17 cellular contexts compared by ENCODE assay signal in genomic region chr6:138544521-138544920, GRCh38. TPM values are rescaled to one million over a fixed set of nuclear protein-coding genes. Genes with fewer than 3 reads are reported as not detected.
DNase-seq lines count a peak whose midpoint lies in the region; ATAC-seq and TF ChIP-seq lines count a peak whose summit lies in the region.
"Had no signal": no experiment of that assay in that cellular context is flagged by ENCODE, and none has a peak within 500 bp of the region (broad histone marks: within the 10 kb centered on the region; RNA-seq: fewer than 3 reads in every experiment).

No MANE protein-coding gene starts in this region.

- ATAC-seq in right cardiac atrium, result no peak
- ATAC-seq in Right ventricle myocardium inferior, result no peak
- peak; percentile 3 for ATAC-seq in upper lobe of right lung
- no peak for ATAC-seq in activated naive CD4-positive, alpha-beta T cell treated with anti-CD3 and anti-CD28 coated beads, Interleukin-2, amount 50 U/mL, for 72 hours
- ATAC-seq in PC-3, result no peak
- ATAC-seq: GM12878; natural killer cell; stimulated activated naive B cell treated with anti-CD40 and anti-IgM and Interleukin-4, amounts not matched to agents 10 μg/mL and 1 μg/mL and 100 μg/mL, for 72 hours had no signal

- no peak for TF ChIP-seq POLR2A in erythroblast (IDR thresholded peaks at IDR 0.05; ENCODE audit: low read length)

- CTCF ChIA-PET in PC-3 (lab: Charles Lee), result no interaction called here

- TF ChIP-seq CTCF in endothelial cell (IDR thresholded peaks at IDR 0.05; ENCODE audit: unreplicated experiment) (no peak), neural crest cell (conservative IDR thresholded peaks at IDR 0.05) (no peak), upper lobe of right lung (IDR thresholded peaks at IDR 0.05) (no peak), PC-3 (conservative IDR thresholded peaks at IDR 0.05; ENCODE audit: low read depth, low read length) (no peak)

- peaks cover 1% of the 10 kb centered on the region for H3K4me1 ChIP-seq in right cardiac atrium (ENCODE audit: control insufficient read depth, insufficient read depth, low read length)
- H3K4me1 ChIP-seq in upper lobe of right lung, result peaks cover 46% of the 10 kb centered on the region
- H3K4me1 ChIP-seq in PC-3 (ENCODE audit: insufficient read depth, low read length), result peaks cover 3% of the 10 kb centered on the region; the same call in 1 of the 2 replicates

- H3K36me3 Mint-ChIP-seq in endothelial cell (ENCODE audit: low read depth, unreplicated experiment) (peaks cover 5% of the 10 kb centered on the region), neural crest cell (ENCODE audit: low read depth) (no peaks in the 10 kb centered on the region)
- no peaks in the 10 kb centered on the region for H3K36me3 Mint-ChIP-seq in activated naive CD4-positive, alpha-beta T cell treated with anti-CD3 and anti-CD28 coated beads, Interleukin-2, amount 50 U/mL, for 72 hours
- H3K36me3 Mint-ChIP-seq: activated naive CD8-positive, alpha-beta T cell treated with anti-CD3 and anti-CD28 coated beads, Interleukin-2, amount 10 ng/mL, durations not matched to agents 7 days and 5 days; natural killer cell; stimulated activated naive B cell treated with anti-CD40 and anti-IgM and Interleukin-4, amounts not matched to agents 10 μg/mL and 1 μg/mL and 100 μg/mL, for 72 hours had no signal

- no peak overlapping the region for H3K4me2 ChIP-seq in PC-3 (ENCODE audit: low read length)

- peaks cover 6% of the 10 kb centered on the region for H3K27me3 Mint-ChIP-seq in endothelial cell (ENCODE audit: unreplicated experiment)
- H3K27me3 Mint-ChIP-seq in neural crest cell (ENCODE audit: low read depth), result no peaks in the 10 kb centered on the region

- DNase-seq in right cardiac atrium (no peak), Right ventricle myocardium inferior (ENCODE audit: missing footprints) (no peak), endothelial cell (ENCODE audit: low spot score) (no peak), neural crest cell (ENCODE audit: low read depth, low spot score) (no peak), upper lobe of right lung (no peak), erythroblast (lab: John Stamatoyannopoulos, UW) (no peak), PC-3 (no peak)
- no peak for DNase-seq in activated naive CD4-positive, alpha-beta T cell treated with anti-CD3 and anti-CD28 coated beads, Interleukin-2, amount 50 U/mL, for 72 hours (ENCODE audit: low spot score in 2 of 2)
- DNase-seq: activated CD4-positive, alpha-beta T cell treated with anti-CD3 and anti-CD28 coated beads, Interleukin-2, amount 50 U/mL, for 1 hour; activated naive CD8-positive, alpha-beta T cell treated with anti-CD3 and anti-CD28 coated beads, Interleukin-2, amount 10 ng/mL, durations not matched to agents 7 days and 5 days; activated T-cell treated with anti-CD3 and anti-CD28 coated beads, Interleukin-2, amount 50 U/mL, for 24 hours; hippocampal formation; natural killer cell; NCI-H345; small intestine; stimulated activated naive B cell treated with anti-CD40 and anti-IgM and Interleukin-4, amounts not matched to agents 10 μg/mL and 1 μg/mL and 100 μg/mL, for 72 hours had no signal

- no peak overlapping the region for H3K9ac ChIP-seq in PC-3 (ENCODE audit: low read length)

- H3K27ac ChIP-seq in right cardiac atrium (ENCODE audit: low read length) (no peak overlapping the region), upper lobe of right lung (peak overlapping the region; percentile 71), PC-3 (ENCODE audit: low read length) (no peak overlapping the region)

- no peaks in the 10 kb centered on the region for H3K9me2 ChIP-seq in PC-3 (replicated peaks; ENCODE audit: low read length)

- peaks cover 70% of the 10 kb centered on the region for H3K4me1 Mint-ChIP-seq in endothelial cell (ENCODE audit: unreplicated experiment)
- peaks cover 63% of the 10 kb centered on the region for H3K4me1 Mint-ChIP-seq in neural crest cell

- POLR2A ChIA-PET in PC-3 (lab: Charles Lee; ENCODE audit: unreplicated experiment), result no interaction called here

- H3K4me3 ChIP-seq in right cardiac atrium (ENCODE audit: low read length) (peak overlapping the region; percentile 23), upper lobe of right lung (peak overlapping the region; percentile 50), PC-3 (ENCODE audit: low read length) (no peak overlapping the region)
- H3K4me3 ChIP-seq: GM12878 had no signal

- H3K27me3 ChIP-seq in right cardiac atrium (ENCODE audit: control insufficient read depth, insufficient read depth), result no peaks in the 10 kb centered on the region
- no peaks in the 10 kb centered on the region for H3K27me3 ChIP-seq in upper lobe of right lung
- H3K27me3 ChIP-seq in PC-3 (ENCODE audit: low read length), result no peaks in the 10 kb centered on the region

- H3K4me3 Mint-ChIP-seq in endothelial cell (ENCODE audit: unreplicated experiment) (peak overlapping the region; percentile 93), neural crest cell (peak overlapping the region; percentile 73)
- H3K4me3 Mint-ChIP-seq: activated naive CD8-positive, alpha-beta T cell treated with anti-CD3 and anti-CD28 coated beads, Interleukin-2, amount 10 ng/mL, durations not matched to agents 7 days and 5 days; activated T-cell treated with anti-CD3 and anti-CD28 coated beads, Interleukin-2, amount 50 U/mL, for 24 hours; natural killer cell; stimulated activated naive B cell treated with anti-CD40 and anti-IgM and Interleukin-4, amounts not matched to agents 10 μg/mL and 1 μg/mL and 100 μg/mL, for 72 hours had no signal

- H3K9me3 Mint-ChIP-seq in endothelial cell (ENCODE audit: unreplicated experiment) (no peaks in the 10 kb centered on the region), neural crest cell (no peaks in the 10 kb centered on the region)
- no peaks in the 10 kb centered on the region for H3K9me3 Mint-ChIP-seq in activated naive CD4-positive, alpha-beta T cell treated with anti-CD3 and anti-CD28 coated beads, Interleukin-2, amount 50 U/mL, for 72 hours
- H3K9me3 Mint-ChIP-seq: activated naive CD8-positive, alpha-beta T cell treated with anti-CD3 and anti-CD28 coated beads, Interleukin-2, amount 10 ng/mL, durations not matched to agents 7 days and 5 days; activated T-cell treated with anti-CD3 and anti-CD28 coated beads, Interleukin-2, amount 50 U/mL, for 24 hours; natural killer cell; stimulated activated naive B cell treated with anti-CD40 and anti-IgM and Interleukin-4, amounts not matched to agents 10 μg/mL and 1 μg/mL and 100 μg/mL, for 72 hours had no signal

- H3K9me3 ChIP-seq in right cardiac atrium (ENCODE audit: control insufficient read depth, low read length), result no peaks in the 10 kb centered on the region
- no peaks in the 10 kb centered on the region for H3K9me3 ChIP-seq in upper lobe of right lung
- H3K9me3 ChIP-seq in PC-3 (ENCODE audit: low read length), result no peaks in the 10 kb centered on the region

- H4K20me1 ChIP-seq in PC-3 (ENCODE audit: low read length), result no peaks in the 10 kb centered on the region

- no peaks in the 10 kb centered on the region for H3F3A ChIP-seq in PC-3 (ENCODE audit: low read length, unreplicated experiment)

- no peak overlapping the region for H2AFZ ChIP-seq in PC-3 (ENCODE audit: low read length)

- H3K36me3 ChIP-seq in upper lobe of right lung, result no peaks in the 10 kb centered on the region
- no peaks in the 10 kb centered on the region for H3K36me3 ChIP-seq in PC-3 (ENCODE audit: low read depth, low read length)

- WGBS in right cardiac atrium, result 41% methylated on average over 3 of the region's 3 CpGs

- H3K79me2 ChIP-seq in PC-3 (ENCODE audit: low read length), result no peaks in the 10 kb centered on the region

- peak overlapping the region; percentile 93 for H3K27ac Mint-ChIP-seq in endothelial cell (ENCODE audit: unreplicated experiment)
- peak overlapping the region; percentile 57 for H3K27ac Mint-ChIP-seq in neural crest cell (ENCODE audit: unreplicated experiment)
- no peak overlapping the region for H3K27ac Mint-ChIP-seq in activated naive CD4-positive, alpha-beta T cell treated with anti-CD3 and anti-CD28 coated beads, Interleukin-2, amount 50 U/mL, for 72 hours
- H3K27ac Mint-ChIP-seq: activated naive CD8-positive, alpha-beta T cell treated with anti-CD3 and anti-CD28 coated beads, Interleukin-2, amount 10 ng/mL, durations not matched to agents 7 days and 5 days; activated T-cell treated with anti-CD3 and anti-CD28 coated beads, Interleukin-2, amount 50 U/mL, for 24 hours; natural killer cell; stimulated activated naive B cell treated with anti-CD40 and anti-IgM and Interleukin-4, amounts not matched to agents 10 μg/mL and 1 μg/mL and 100 μg/mL, for 72 hours had no signal

- no TSS peak for BruUV-seq in PC-3 (replicated peaks; lab: Mats Ljungman, UMichigan)

- intact Hi-C loops in right cardiac atrium (cut with DNase I), result no loop called here
- intact Hi-C loops in Right ventricle myocardium inferior (cut with DNase I), result loop anchor here (2.0 to 10.0 kb wide), 2 partner anchors 28 to 440 kb away; partner anchors contain the start of gene PERP
- intact Hi-C loops in upper lobe of right lung (cut with DNase I), result no loop called here
- intact Hi-C loops in PC-3 (cut with micrococcal nuclease), result no loop called here

RNA-seq across cellular contexts. Expression of gene NHSL1, which starts 45.2 kb away (rescaled TPM):
- total RNA-seq in right cardiac atrium (10 to 100 TPM; 35.4 to 46.5 (median 38.8) TPM), Right ventricle myocardium inferior (56.6 TPM), endothelial cell (ENCODE audit: unreplicated experiment) (72.3 TPM), neural crest cell (54.7 and 56.6 TPM in 2 replicates), upper lobe of right lung (69.5 TPM), PC-3 (2014; rRNA removed) (4.8 and 6.1 TPM in 2 replicates)
- 10.5 TPM for polyA plus RNA-seq in right cardiac atrium
- total RNA-seq in activated naive CD4-positive, alpha-beta T cell treated with anti-CD3 and anti-CD28 coated beads, Interleukin-2, amount 50 U/mL, for 72 hours, result 1 to 10 TPM in 1 of 2 donors, under 1 TPM in 1; 0.68 to 1.9 TPM

Comparison
In these comparisons a context has a peak if more than half of its experiments do, and no peak if none do; other contexts are left out.
1. H3K27ac Mint-ChIP-seq: peak in endothelial cell (single experiment) and neural crest cell (single experiment); none in activated naive CD4-positive, alpha-beta T cell treated with anti-CD3 and anti-CD28 coated beads, Interleukin-2, amount 50 U/mL, for 72 hours (0 of 2).